ENCODE assay signal across 5 cellular contexts in genomic region chr7:143606088-143606487, GRCh38. TPM values are rescaled to one million over a fixed set of nuclear protein-coding genes. Genes with fewer than 3 reads are reported as not detected.
"Had no signal": no experiment of that assay in that cellular context is flagged by ENCODE, and none has a peak within 500 bp of the region (broad histone marks: within the 10 kb centered on the region; RNA-seq: fewer than 3 reads in every experiment).

No MANE protein-coding gene starts in this region.

RNA-seq across cellular contexts. Expression of gene CTAGE15, which starts 34.5 kb away (rescaled TPM):
- total RNA-seq: gastroesophageal sphincter, lung microvascular endothelial cell, mesenteric fat pad had no signal
- polyA plus RNA-seq: heart left ventricle, immature natural killer cell had no signal
